1 cellular context compared by ENCODE assay signal in genomic region chr11:73598719-73599379, GRCh38.
A peak's percentile ranks its signal among the peaks of the same experiment; 100 is the strongest.
TF ChIP-seq lines count a peak whose summit lies in the region.

No MANE protein-coding gene starts in this region.

TF ChIP-seq in K562, 482 proteins besides CTCF, POLR2A, EP300 and RAD21 (continued from another document):
- TF ChIP-seq, protein P1, sequence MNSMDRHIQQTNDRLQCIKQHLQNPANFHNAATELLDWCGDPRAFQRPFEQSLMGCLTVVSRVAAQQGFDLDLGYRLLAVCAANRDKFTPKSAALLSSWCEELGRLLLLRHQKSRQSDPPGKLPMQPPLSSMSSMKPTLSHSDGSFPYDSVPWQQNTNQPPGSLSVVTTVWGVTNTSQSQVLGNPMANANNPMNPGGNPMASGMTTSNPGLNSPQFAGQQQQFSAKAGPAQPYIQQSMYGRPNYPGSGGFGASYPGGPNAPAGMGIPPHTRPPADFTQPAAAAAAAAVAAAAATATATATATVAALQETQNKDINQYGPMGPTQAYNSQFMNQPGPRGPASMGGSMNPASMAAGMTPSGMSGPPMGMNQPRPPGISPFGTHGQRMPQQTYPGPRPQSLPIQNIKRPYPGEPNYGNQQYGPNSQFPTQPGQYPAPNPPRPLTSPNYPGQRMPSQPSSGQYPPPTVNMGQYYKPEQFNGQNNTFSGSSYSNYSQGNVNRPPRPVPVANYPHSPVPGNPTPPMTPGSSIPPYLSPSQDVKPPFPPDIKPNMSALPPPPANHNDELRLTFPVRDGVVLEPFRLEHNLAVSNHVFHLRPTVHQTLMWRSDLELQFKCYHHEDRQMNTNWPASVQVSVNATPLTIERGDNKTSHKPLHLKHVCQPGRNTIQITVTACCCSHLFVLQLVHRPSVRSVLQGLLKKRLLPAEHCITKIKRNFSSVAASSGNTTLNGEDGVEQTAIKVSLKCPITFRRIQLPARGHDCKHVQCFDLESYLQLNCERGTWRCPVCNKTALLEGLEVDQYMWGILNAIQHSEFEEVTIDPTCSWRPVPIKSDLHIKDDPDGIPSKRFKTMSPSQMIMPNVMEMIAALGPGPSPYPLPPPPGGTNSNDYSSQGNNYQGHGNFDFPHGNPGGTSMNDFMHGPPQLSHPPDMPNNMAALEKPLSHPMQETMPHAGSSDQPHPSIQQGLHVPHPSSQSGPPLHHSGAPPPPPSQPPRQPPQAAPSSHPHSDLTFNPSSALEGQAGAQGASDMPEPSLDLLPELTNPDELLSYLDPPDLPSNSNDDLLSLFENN (IDR thresholded peaks at IDR 0.05; ENCODE audit: low read depth in 2 of 2, low read length in 2 of 2), result no peak
- TF ChIP-seq PTBP1 (IDR thresholded peaks at IDR 0.05; ENCODE audit: low read depth, low read length), result no peak
- TF ChIP-seq ZNF12 (CRISPR knock-in tag; IDR thresholded peaks at IDR 0.05), result no peak
- TF ChIP-seq PRDM10 (IDR thresholded peaks at IDR 0.05; ENCODE audit: partially characterized antibody), result no peak
- 0 out of 4 replicates have a peak, but pooled peaks of 1 of the 2 experiments have one; percentile 10 for TF ChIP-seq TEAD1 (CRISPR knock-in tag; IDR thresholded peaks at IDR 0.05)
- TF ChIP-seq SREBF1 (IDR thresholded peaks at IDR 0.05; ENCODE audit: borderline replicate concordance, low read depth, low read length), result no peak
- no peak for TF ChIP-seq MIER1 (IDR thresholded peaks at IDR 0.05; ENCODE audit: low read depth)
- TF ChIP-seq ZNF324 (CRISPR knock-in tag; IDR thresholded peaks at IDR 0.05), result no peak
- TF ChIP-seq ZNF707 (CRISPR knock-in tag; conservative IDR thresholded peaks at IDR 0.05), result no peak
- 0 out of 2 replicates have a peak, but pooled peaks have one; percentile 25 for TF ChIP-seq ATF7 (IDR thresholded peaks at IDR 0.05)
- TF ChIP-seq ATF2 (CRISPR knock-in tag; IDR thresholded peaks at IDR 0.05), result no peak
- no peak for TF ChIP-seq NR2C1 (IDR thresholded peaks at IDR 0.05)
- TF ChIP-seq NR2C1 (tag; IDR thresholded peaks at IDR 0.05), result no peak
